8 cellular contexts compared by ENCODE assay signal in the genomic region with DNA sequence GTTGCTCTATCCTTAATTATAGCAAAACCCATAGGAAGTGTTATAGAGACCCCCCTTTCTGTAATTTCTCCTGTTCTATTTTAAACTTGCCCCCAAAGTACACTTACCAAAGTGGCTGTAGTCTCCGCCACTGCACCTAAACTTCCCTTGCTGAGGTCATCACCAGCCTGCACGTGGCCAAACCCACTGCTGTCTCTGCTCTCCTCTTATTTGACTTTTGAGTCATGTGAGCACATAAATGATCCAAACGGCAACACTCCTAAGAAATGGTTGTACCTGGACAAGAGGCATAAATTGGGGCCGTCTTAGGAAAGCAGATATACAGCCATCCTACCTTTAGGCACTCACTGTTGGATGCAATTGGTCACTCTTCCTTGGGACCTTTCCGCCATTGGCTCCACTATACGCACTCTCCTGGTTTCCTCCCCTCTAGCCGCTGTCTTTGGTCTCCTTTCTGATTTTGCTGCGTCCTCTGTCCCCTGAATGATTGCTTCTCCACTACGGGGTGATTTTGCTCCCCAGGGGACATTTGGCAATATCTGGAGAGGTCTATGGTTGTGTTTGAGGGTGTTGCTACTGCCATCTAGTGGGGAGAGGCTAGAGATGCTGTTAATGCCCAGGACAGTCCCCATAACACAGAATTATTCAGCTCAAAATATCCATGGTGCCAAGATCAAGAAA. TPM values are rescaled to one million over a fixed set of nuclear protein-coding genes. Genes with fewer than 3 reads are reported as not detected.
DNase-seq lines count a peak whose midpoint lies in the region; ATAC-seq lines count a peak whose summit lies in the region.

No MANE protein-coding gene starts in this region.

- H3K4me1 Mint-ChIP-seq in activated T-helper 1 cell treated with anti-CD3 and anti-CD28 coated beads, Interleukin-12 subunit alpha, Interleukin-12 subunit beta, Interleukin-2, Interleukin-4 antibody, amounts not matched to agents 30 ng/mL and 10 ng/mL and 1 ng/mL, durations not matched to agents 14 hours and 24 hours and 36 hours (ENCODE audit: low read depth): no peaks in the 10 kb centered on the region

- DNase-seq in activated CD4-positive, alpha-beta T cell treated with anti-CD3 and anti-CD28 coated beads for 24 hours (ENCODE audit: low read depth in 2 of 2): peak; percentile 6 to 23
- no peak for DNase-seq in activated CD4-positive, alpha-beta T cell treated with anti-CD3 and anti-CD28 coated beads for 1 hour
- peak; percentile 61 for DNase-seq in NOMO-1 treated with DMSO at 0.1 percent for 48 hours (lab: John Stamatoyannopoulos, UW; ENCODE audit: unreplicated experiment)
- DNase-seq in activated T-helper 1 cell treated with anti-CD3 and anti-CD28 coated beads, Interleukin-12 subunit alpha, Interleukin-12 subunit beta, Interleukin-2, Interleukin-4 antibody, amounts not matched to agents 30 ng/mL and 10 ng/mL and 1 ng/mL, durations not matched to agents 14 hours and 24 hours and 36 hours (ENCODE audit: low spot score): peak; percentile 24
- peak; percentile 12 for DNase-seq in glomerular endothelial cell (ENCODE audit: extremely low read depth, low read depth, low spot score)
- DNase-seq in putamen (ENCODE audit: low spot score): peak; percentile 31

- ATAC-seq in HG03432 (IDR thresholded peaks at IDR 0.05; ENCODE audit: unreplicated experiment) (peak; percentile 59), GM19455 (IDR thresholded peaks at IDR 0.05; ENCODE audit: unreplicated experiment) (no peak)

- no peaks in the 10 kb centered on the region for H3K9me3 Mint-ChIP-seq in activated T-helper 1 cell treated with anti-CD3 and anti-CD28 coated beads, Interleukin-12 subunit alpha, Interleukin-12 subunit beta, Interleukin-2, Interleukin-4 antibody, amounts not matched to agents 30 ng/mL and 10 ng/mL and 1 ng/mL, durations not matched to agents 14 hours and 24 hours and 36 hours

- intact Hi-C loops in activated T-helper 1 cell treated with anti-CD3 and anti-CD28 coated beads, Interleukin-12 subunit alpha, Interleukin-12 subunit beta, Interleukin-2, Interleukin-4 antibody, amounts not matched to agents 30 ng/mL and 10 ng/mL and 1 ng/mL, durations not matched to agents 14 hours and 24 hours and 36 hours (cut with micrococcal nuclease): loop anchor here (1.0 to 5.0 kb wide), 3 partner anchors 36 to 356 kb away; no protein-coding TSS in a partner anchor

- H3K4me3 Mint-ChIP-seq in activated T-helper 1 cell treated with anti-CD3 and anti-CD28 coated beads, Interleukin-12 subunit alpha, Interleukin-12 subunit beta, Interleukin-2, Interleukin-4 antibody, amounts not matched to agents 30 ng/mL and 10 ng/mL and 1 ng/mL, durations not matched to agents 14 hours and 24 hours and 36 hours: no peak overlapping the region

- no peaks in the 10 kb centered on the region for H3K36me3 Mint-ChIP-seq in activated T-helper 1 cell treated with anti-CD3 and anti-CD28 coated beads, Interleukin-12 subunit alpha, Interleukin-12 subunit beta, Interleukin-2, Interleukin-4 antibody, amounts not matched to agents 30 ng/mL and 10 ng/mL and 1 ng/mL, durations not matched to agents 14 hours and 24 hours and 36 hours (ENCODE audit: low read depth)

- H3K27me3 Mint-ChIP-seq in activated T-helper 1 cell treated with anti-CD3 and anti-CD28 coated beads, Interleukin-12 subunit alpha, Interleukin-12 subunit beta, Interleukin-2, Interleukin-4 antibody, amounts not matched to agents 30 ng/mL and 10 ng/mL and 1 ng/mL, durations not matched to agents 14 hours and 24 hours and 36 hours (ENCODE audit: insufficient read depth): peaks cover 7% of the 10 kb centered on the region

- H3K27ac Mint-ChIP-seq in activated T-helper 1 cell treated with anti-CD3 and anti-CD28 coated beads, Interleukin-12 subunit alpha, Interleukin-12 subunit beta, Interleukin-2, Interleukin-4 antibody, amounts not matched to agents 30 ng/mL and 10 ng/mL and 1 ng/mL, durations not matched to agents 14 hours and 24 hours and 36 hours: no peak overlapping the region

RNA-seq across cellular contexts. Expression of a gene that starts 19.2 kb away (rescaled TPM):
- not detected in 2 replicates for total RNA-seq in activated T-helper 1 cell treated with anti-CD3 and anti-CD28 coated beads, Interleukin-12 subunit alpha, Interleukin-12 subunit beta, Interleukin-2, Interleukin-4 antibody, amounts not matched to agents 30 ng/mL and 10 ng/mL and 1 ng/mL, durations not matched to agents 14 hours and 24 hours and 36 hours
- total RNA-seq in glomerular endothelial cell: not detected in 2 replicates

RNA-seq across cellular contexts. Expression of a gene that starts 46.7 kb away (rescaled TPM):
- total RNA-seq in activated T-helper 1 cell treated with anti-CD3 and anti-CD28 coated beads, Interleukin-12 subunit alpha, Interleukin-12 subunit beta, Interleukin-2, Interleukin-4 antibody, amounts not matched to agents 30 ng/mL and 10 ng/mL and 1 ng/mL, durations not matched to agents 14 hours and 24 hours and 36 hours: not detected in 2 replicates
- total RNA-seq in glomerular endothelial cell: not detected in 2 replicates

RNA-seq across cellular contexts. Expression of a gene that starts 47.6 kb away (rescaled TPM):
- total RNA-seq in activated T-helper 1 cell treated with anti-CD3 and anti-CD28 coated beads, Interleukin-12 subunit alpha, Interleukin-12 subunit beta, Interleukin-2, Interleukin-4 antibody, amounts not matched to agents 30 ng/mL and 10 ng/mL and 1 ng/mL, durations not matched to agents 14 hours and 24 hours and 36 hours: not detected in 2 replicates
- total RNA-seq in glomerular endothelial cell: not detected in 2 replicates
